Comparison of ENCODE assay signal across 3 cellular contexts in the genomic region with DNA sequence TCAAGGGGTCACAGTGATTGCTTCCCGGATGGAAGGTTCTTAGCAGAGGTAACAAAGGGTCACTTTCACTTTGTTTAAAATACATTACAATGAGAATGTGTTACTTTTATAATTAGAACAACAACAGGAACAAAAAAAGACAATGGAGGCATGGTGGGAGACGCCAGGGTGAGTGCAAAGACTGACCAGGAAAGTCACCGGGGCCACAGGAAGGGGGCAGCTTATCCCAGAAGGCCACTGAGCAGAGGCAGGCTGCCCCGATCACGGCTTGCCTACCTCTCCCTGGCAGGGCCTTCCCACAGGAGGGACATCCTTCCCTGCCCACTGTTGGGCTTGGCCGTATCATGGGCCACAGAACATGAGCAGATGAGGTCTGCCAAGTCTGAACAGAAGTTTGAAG.
TF ChIP-seq lines count a peak whose summit lies in the region.

No MANE protein-coding gene starts in this region.

TF ChIP-seq in GM23338, 12 proteins besides CTCF, POLR2A, EP300 and RAD21:
- no peak for TF ChIP-seq ZNF331 (CRISPR knock-in tag; IDR thresholded peaks at IDR 0.05; ENCODE audit: low read depth)
- no peak for TF ChIP-seq EZH2phosphoT487 (IDR thresholded peaks at IDR 0.05; ENCODE audit: unreplicated experiment)
- no peak for TF ChIP-seq CREB1 (CRISPR knock-in tag; IDR thresholded peaks at IDR 0.05; ENCODE audit: low read depth)
- TF ChIP-seq REST (IDR thresholded peaks at IDR 0.05; ENCODE audit: unreplicated experiment) = no peak
- no peak for TF ChIP-seq JUNB (IDR thresholded peaks at IDR 0.05; ENCODE audit: unreplicated experiment)

TF ChIP-seq in IMR-90, 13 proteins besides CTCF, POLR2A, EP300 and RAD21:
- TF ChIP-seq ELK1 (IDR thresholded peaks at IDR 0.05; ENCODE audit: borderline replicate concordance, low read depth, low read length) (no peak), BHLHE40 (IDR thresholded peaks at IDR 0.05; ENCODE audit: low read depth, low read length) (no peak), CHD1 (IDR thresholded peaks at IDR 0.05; ENCODE audit: low read depth, low read length) (no peak), SMC3 (IDR thresholded peaks at IDR 0.05; ENCODE audit: low read depth, low read length) (no peak), FOS (IDR thresholded peaks at IDR 0.05; ENCODE audit: low read depth, low read length) (no peak), MAZ (IDR thresholded peaks at IDR 0.05; ENCODE audit: borderline replicate concordance, low read depth, low read length) (no peak), CEBPB (IDR thresholded peaks at IDR 0.05; ENCODE audit: low read depth, low read length) (no peak), MAFK (IDR thresholded peaks at IDR 0.05; ENCODE audit: low read depth, low read length) (no peak), NFE2L2 (IDR thresholded peaks at IDR 0.05; ENCODE audit: low read depth, low read length) (no peak), RFX5 (IDR thresholded peaks at IDR 0.05; ENCODE audit: low read depth, low read length) (no peak), MXI1 (IDR thresholded peaks at IDR 0.05; ENCODE audit: borderline replicate concordance, low read depth, low read length) (no peak), RCOR1 (IDR thresholded peaks at IDR 0.05; ENCODE audit: insufficient replicate concordance, low read length) (no peak)
- TF ChIP-seq, protein P1, sequence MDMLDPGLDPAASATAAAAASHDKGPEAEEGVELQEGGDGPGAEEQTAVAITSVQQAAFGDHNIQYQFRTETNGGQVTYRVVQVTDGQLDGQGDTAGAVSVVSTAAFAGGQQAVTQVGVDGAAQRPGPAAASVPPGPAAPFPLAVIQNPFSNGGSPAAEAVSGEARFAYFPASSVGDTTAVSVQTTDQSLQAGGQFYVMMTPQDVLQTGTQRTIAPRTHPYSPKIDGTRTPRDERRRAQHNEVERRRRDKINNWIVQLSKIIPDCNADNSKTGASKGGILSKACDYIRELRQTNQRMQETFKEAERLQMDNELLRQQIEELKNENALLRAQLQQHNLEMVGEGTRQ (IDR thresholded peaks at IDR 0.05; ENCODE audit: low read depth, low read length) = no peak

TF ChIP-seq in H1, 55 proteins besides CTCF, POLR2A, EP300 and RAD21:
- TF ChIP-seq TBP (IDR thresholded peaks at IDR 0.05; ENCODE audit: low read depth, low read length) (no peak), CHD2 (IDR thresholded peaks at IDR 0.05; ENCODE audit: low read length) (no peak), RNF2 (IDR thresholded peaks at IDR 0.05; ENCODE audit: borderline replicate concordance, low read depth, low read length, missing control alignments, poor library complexity, severe bottlenecking) (no peak), JUND (IDR thresholded peaks at IDR 0.05; ENCODE audit: low read length) (no peak), NANOG (IDR thresholded peaks at IDR 0.05; ENCODE audit: insufficient read depth, low read depth, low read length, poor library complexity, severe bottlenecking) (no peak), POLR2AphosphoS5 (IDR thresholded peaks at IDR 0.05; ENCODE audit: low read depth, low read length) (no peak), TCF12 (IDR thresholded peaks at IDR 0.05; ENCODE audit: low read depth, low read length) (no peak), GTF2F1 (IDR thresholded peaks at IDR 0.05; ENCODE audit: borderline replicate concordance, low read depth, low read length) (no peak), SP1 (IDR thresholded peaks at IDR 0.05; ENCODE audit: low read depth, low read length) (no peak)
